Comparison of ENCODE assay signal across 8 cellular contexts in genomic region chr16:19555186-19555937, GRCh38. TPM values are rescaled to one million over a fixed set of nuclear protein-coding genes. Genes with fewer than 3 reads are reported as not detected.
DNase-seq lines count a peak whose midpoint lies in the region; ATAC-seq and TF ChIP-seq lines count a peak whose summit lies in the region.

Gene VPS35L (plus strand): TSS chr16:19555703. CDS start chr16:19555730, 27 bp downstream.

- ATAC-seq in GM18505 (IDR thresholded peaks at IDR 0.05; ENCODE audit: unreplicated experiment) (peak; percentile 93), HG02973 (IDR thresholded peaks at IDR 0.05; ENCODE audit: unreplicated experiment) (peak; percentile 94)

- TF ChIP-seq POLR2A in GM18505 (IDR thresholded peaks at IDR 0.05; ENCODE audit: borderline replicate concordance, extremely low read depth, insufficient read depth, insufficient read length), result peak; percentile 80

- DNase-seq in NCI-H2029 (lab: John Stamatoyannopoulos, UW) (peak; percentile 95), T1000 (lab: John Stamatoyannopoulos, UW) (peak; percentile 99), astrocyte of the hippocampus (ENCODE audit: low read depth, low spot score) (peak; percentile 100), hepatic stellate cell (ENCODE audit: low spot score) (peak; percentile 95), renal cortical epithelial cell (ENCODE audit: low read depth) (peak; percentile 94), RKO (ENCODE audit: low spot score) (no peak)

RNA-seq across cellular contexts. Expression of gene VPS35L, which starts in this region (rescaled TPM):
- total RNA-seq in renal cortical epithelial cell, result 26.0 and 49.0 TPM in 2 replicates
